Comparison of ENCODE assay signal across 8 cellular contexts in genomic region chr20:32762754-32763201, GRCh38. TPM values are rescaled to one million over a fixed set of nuclear protein-coding genes. Genes with fewer than 3 reads are reported as not detected.
DNase-seq lines count a peak whose midpoint lies in the region; ATAC-seq lines count a peak whose summit lies in the region.

No MANE protein-coding gene starts in this region.

- H3K36me3 ChIP-seq in CD4-positive, alpha-beta memory T cell (ENCODE audit: insufficient read depth, low read length), result no peaks in the 10 kb centered on the region
- H3K36me3 ChIP-seq in duodenal mucosa (ENCODE audit: control insufficient read depth in 1 of 2, insufficient read depth in 2 of 2, low read length in 2 of 2), result no peaks in the 10 kb centered on the region

- H3K4me1 Mint-ChIP-seq in CD4-positive, alpha-beta memory T cell, result peaks cover 9 to 21% (median 13%) of the 10 kb centered on the region in 4 donors
- H3K4me1 Mint-ChIP-seq in naive thymus-derived CD8-positive, alpha-beta T cell, result peaks cover 11 to 24% (median 18%) of the 10 kb centered on the region in 4 donors

- intact Hi-C loops in CD4-positive, alpha-beta memory T cell (cut with micrococcal nuclease), result loop anchor here (1.0 kb wide), 1 partner anchor 19 kb away; the partner anchor contains the start of gene COMMD7

- H3K9ac ChIP-seq in duodenal mucosa (ENCODE audit: low read depth in 1 of 2, low read length in 2 of 2), result peak overlapping the region; percentile 59 to 69

- H3K36me3 Mint-ChIP-seq in CD4-positive, alpha-beta memory T cell, result no peaks in the 10 kb centered on the region
- H3K36me3 Mint-ChIP-seq in naive thymus-derived CD8-positive, alpha-beta T cell, result no peaks in the 10 kb centered on the region

- H3K4me1 ChIP-seq in CD4-positive, alpha-beta memory T cell (ENCODE audit: insufficient read depth, low read length), result peaks cover 18% of the 10 kb centered on the region
- H3K4me1 ChIP-seq in duodenal mucosa (ENCODE audit: control insufficient read depth in 1 of 2, insufficient read depth in 2 of 2, low read length in 2 of 2), result peaks cover 12 to 19% of the 10 kb centered on the region in 2 donors

- H3K27me3 Mint-ChIP-seq in CD4-positive, alpha-beta memory T cell, result no peaks in the 10 kb centered on the region
- H3K27me3 Mint-ChIP-seq in naive thymus-derived CD8-positive, alpha-beta T cell, result no peaks in the 10 kb centered on the region

- CTCF ChIA-PET in CD4-positive, alpha-beta memory T cell (lab: Charles Lee; ENCODE audit: partially characterized antibody), result interaction anchor here (1.0 to 4.8 kb wide), 6 partner anchors 15 to 93 kb away, joined by 3 to 46 read pairs (median 4); partner anchors contain the start of genes C20orf203 and COMMD7

- peak; percentile 11 for ATAC-seq in GM21447 (IDR thresholded peaks at IDR 0.05; ENCODE audit: unreplicated experiment)
- peak; percentile 57 to 62 for ATAC-seq in naive thymus-derived CD8-positive, alpha-beta T cell

- H3K4me3 ChIP-seq in CD4-positive, alpha-beta memory T cell (ENCODE audit: low read length in 2 of 2), result peak overlapping the region; percentile 23 to 69
- peak overlapping the region; percentile 84 to 85 for H3K4me3 ChIP-seq in duodenal mucosa (ENCODE audit: low read depth in 1 of 2, low read length in 2 of 2)

- no peaks in the 10 kb centered on the region for H3K9me3 Mint-ChIP-seq in CD4-positive, alpha-beta memory T cell
- no peaks in the 10 kb centered on the region for H3K9me3 Mint-ChIP-seq in naive thymus-derived CD8-positive, alpha-beta T cell

- H3K9me3 ChIP-seq in CD4-positive, alpha-beta memory T cell (ENCODE audit: control insufficient read depth in 1 of 2, low read length in 2 of 2), result no peaks in the 10 kb centered on the region
- no peaks in the 10 kb centered on the region for H3K9me3 ChIP-seq in duodenal mucosa (ENCODE audit: control insufficient read depth in 1 of 2, low read length in 2 of 2)

- H3K27ac ChIP-seq in CD4-positive, alpha-beta memory T cell (ENCODE audit: low read depth, low read length), result no peak overlapping the region
- H3K27ac ChIP-seq in duodenal mucosa (ENCODE audit: low read depth, low read length), result no peak overlapping the region

- H3K27ac Mint-ChIP-seq in CD4-positive, alpha-beta memory T cell, result peak overlapping the region in 4 of 7 donors; percentile 38 to 75 (median 62)
- peak overlapping the region; percentile 17 to 77 (median 62) for H3K27ac Mint-ChIP-seq in naive thymus-derived CD8-positive, alpha-beta T cell

- peak in 1 of 5 donors; percentile 4 for DNase-seq in CD4-positive, alpha-beta memory T cell
- DNase-seq in RPMI8226 (peak; percentile 25), NCI-H187 (lab: John Stamatoyannopoulos, UW) (no peak), midbrain (lab: John Stamatoyannopoulos, UW) (no peak), SHP77 treated with DMSO at 0.1 percent for 48 hours (lab: John Stamatoyannopoulos, UW) (no peak)
- DNase-seq in naive thymus-derived CD8-positive, alpha-beta T cell, result peak in 3 of 10 donors; percentile 34 to 52 (median 44)

- H3K4me3 Mint-ChIP-seq in CD4-positive, alpha-beta memory T cell, result peak overlapping the region; percentile 86 to 92 (median 88)
- peak overlapping the region; percentile 82 to 94 (median 88) for H3K4me3 Mint-ChIP-seq in naive thymus-derived CD8-positive, alpha-beta T cell

- POLR2A ChIA-PET in CD4-positive, alpha-beta memory T cell (lab: Charles Lee; ENCODE audit: partially characterized antibody), result interaction anchor here (0.7 to 2.7 kb wide), 6 partner anchors 20 to 226 kb away, joined by 3 to 34 read pairs (median 4); partner anchors contain the start of gene COMMD7
- POLR2A ChIA-PET in naive thymus-derived CD8-positive, alpha-beta T cell (lab: Charles Lee), result interaction anchor here (0.6 to 2.9 kb wide), 6 partner anchors 8 to 1075 kb away, joined by 3 to 29 read pairs (median 4); partner anchors contain the start of genes C20orf203 and COMMD7

- no peaks in the 10 kb centered on the region for H3K27me3 ChIP-seq in CD4-positive, alpha-beta memory T cell (ENCODE audit: insufficient read depth, low read length)
- H3K27me3 ChIP-seq in duodenal mucosa (ENCODE audit: control insufficient read depth in 1 of 2, insufficient read depth in 2 of 2, low read length in 2 of 2), result no peaks in the 10 kb centered on the region

RNA-seq across cellular contexts. Expression of gene DNMT3B, which starts 0.6 kb away (rescaled TPM):
- under 1 TPM; 0.38 to 0.47 TPM for total RNA-seq in CD4-positive, alpha-beta memory T cell
- under 1 TPM in 1 of 2 donors, not detected in 1; 0.16 TPM for polyA plus RNA-seq in CD4-positive, alpha-beta memory T cell
- total RNA-seq in naive thymus-derived CD8-positive, alpha-beta T cell, result under 1 TPM; 0.44 to 0.82 TPM
- polyA plus RNA-seq in naive thymus-derived CD8-positive, alpha-beta T cell, result under 1 TPM in 2 of 3 donors, not detected in 1; 0.08 to 0.65 TPM

RNA-seq across cellular contexts. Expression of gene COMMD7, which starts 19.5 kb away (rescaled TPM):
- total RNA-seq in CD4-positive, alpha-beta memory T cell, result 10 to 100 TPM; 29.6 to 29.7 TPM
- polyA plus RNA-seq in CD4-positive, alpha-beta memory T cell, result 100 to 1,000 TPM; 105 to 154 TPM
- 10 to 100 TPM; 32.4 to 36.4 TPM for total RNA-seq in naive thymus-derived CD8-positive, alpha-beta T cell
- 100 to 1,000 TPM; 120 to 138 (median 123) TPM for polyA plus RNA-seq in naive thymus-derived CD8-positive, alpha-beta T cell

RNA-seq across cellular contexts. Expression of gene MAPRE1, which starts 57.0 kb away (rescaled TPM):
- total RNA-seq in CD4-positive, alpha-beta memory T cell, result 10 to 100 TPM; 78.1 to 78.6 TPM
- polyA plus RNA-seq in CD4-positive, alpha-beta memory T cell, result 100 to 1,000 TPM in 1 of 2 donors, 10 to 100 TPM in 1; 95.9 to 140 TPM
- 10 to 100 TPM; 81.3 to 86.3 TPM for total RNA-seq in naive thymus-derived CD8-positive, alpha-beta T cell
- polyA plus RNA-seq in naive thymus-derived CD8-positive, alpha-beta T cell, result 100 to 1,000 TPM; 100 to 112 (median 108) TPM
